Comparison of ENCODE assay signal across 22 cellular contexts in the genomic region with DNA sequence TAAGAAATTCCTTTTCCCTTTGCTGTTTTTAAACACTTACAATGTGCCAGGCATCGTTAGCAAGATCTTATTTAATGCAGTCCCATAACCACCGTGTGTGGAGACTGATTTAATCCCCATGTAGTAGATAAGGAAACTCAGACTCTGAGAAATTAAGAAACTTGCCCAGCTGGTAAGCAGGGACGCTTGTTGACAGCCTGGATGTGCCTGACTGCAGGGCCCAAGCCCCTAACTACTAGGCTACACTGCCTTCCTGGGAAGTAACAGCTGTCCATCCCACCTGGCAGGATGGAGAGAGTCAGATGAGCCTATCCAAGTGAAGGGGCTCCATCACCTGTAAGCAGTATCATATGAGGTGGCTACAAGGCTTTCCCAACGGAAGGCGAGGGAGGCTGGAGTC. TPM values are rescaled to one million over a fixed set of nuclear protein-coding genes. Genes with fewer than 3 reads are reported as not detected.
A peak's percentile ranks its signal among the peaks of the same experiment; 100 is the strongest.
DNase-seq lines count a peak whose midpoint lies in the region; ATAC-seq and TF ChIP-seq lines count a peak whose summit lies in the region.
"Had no signal": no experiment of that assay in that cellular context is flagged by ENCODE, and none has a peak within 500 bp of the region (broad histone marks: within the 10 kb centered on the region; RNA-seq: fewer than 3 reads in every experiment).

No MANE protein-coding gene starts in this region.

- H3K27me3 Mint-ChIP-seq in brain (no peaks in the 10 kb centered on the region), neural crest cell (ENCODE audit: low read depth) (peaks cover 7% of the 10 kb centered on the region)

- H3K27ac Mint-ChIP-seq in brain: peak overlapping the region; percentile 81 to 98 (median 92)
- H3K27ac Mint-ChIP-seq in neural crest cell (ENCODE audit: unreplicated experiment): peak overlapping the region; percentile 98
- H3K27ac Mint-ChIP-seq: CD8-positive, alpha-beta T cell had no signal

- peak overlapping the region in 1 of 5 experiments; percentile 50 for H3K4me3 Mint-ChIP-seq in brain
- H3K4me3 Mint-ChIP-seq in neural crest cell: peak overlapping the region; percentile 79
- H3K4me3 Mint-ChIP-seq: CD8-positive, alpha-beta T cell had no signal

- H3K4me1 Mint-ChIP-seq in brain (peaks cover 89% of the 10 kb centered on the region), neural crest cell (peaks cover 86% of the 10 kb centered on the region)

- ATAC-seq in GM21737 (IDR thresholded peaks at IDR 0.05; ENCODE audit: unreplicated experiment): no peak
- ATAC-seq: CD8-positive, alpha-beta T cell; Right ventricle myocardium inferior had no signal

- DNase-seq in NCI-H2171 treated with DMSO at 0.1 percent for 48 hours (lab: John Stamatoyannopoulos, UW): peak; percentile 13
- no peak for DNase-seq in NCI-H2171 (lab: John Stamatoyannopoulos, UW)
- DNase-seq in neural crest cell (ENCODE audit: low read depth, low spot score): no peak
- DNase-seq in OCI-M2 (lab: John Stamatoyannopoulos, UW; ENCODE audit: unreplicated experiment): no peak
- no peak for DNase-seq in retina
- DNase-seq: 8988T; C1 segment of cervical spinal cord; Calu3; CD8-positive, alpha-beta T cell; Karpas-422; NCI-H1694 treated with DMSO at 0.1 percent for 48 hours; NCI-H2081 treated with DMSO at 0.1 percent for 48 hours; NCI-H2227 treated with DMSO at 0.1 percent for 48 hours; NCI-H510A treated with DMSO at 0.1 percent for 48 hours; OCI-M1 had no signal

- no peak for TF ChIP-seq CTCF in brain (conservative IDR thresholded peaks at IDR 0.05)
- no peak for TF ChIP-seq CTCF in neural crest cell (conservative IDR thresholded peaks at IDR 0.05)

- H3K9me3 Mint-ChIP-seq in brain (peaks cover 0 to 4% (median 0%) of the 10 kb centered on the region in 5 experiments), neural crest cell (no peaks in the 10 kb centered on the region)
- H3K9me3 Mint-ChIP-seq: CD8-positive, alpha-beta T cell had no signal

- H3K36me3 Mint-ChIP-seq in brain (no peaks in the 10 kb centered on the region), neural crest cell (ENCODE audit: low read depth) (no peaks in the 10 kb centered on the region)
- H3K36me3 Mint-ChIP-seq: CD8-positive, alpha-beta T cell had no signal

RNA-seq across cellular contexts. Expression of gene CDK5RAP3, which starts 23.1 kb away (rescaled TPM):
- polyA plus RNA-seq in brain (ENCODE audit: insufficient read depth, low read depth, low replicate concordance): 106 TPM
- total RNA-seq in neural crest cell: 285 and 301 TPM in 2 replicates

RNA-seq across cellular contexts. Expression of gene PRR15L, which starts 36.3 kb away (rescaled TPM):
- 30.5 TPM for polyA plus RNA-seq in brain (ENCODE audit: insufficient read depth, low read depth, low replicate concordance)
- total RNA-seq in neural crest cell: not detected in 2 replicates
- total RNA-seq: CD8-positive, alpha-beta T cell; Daoy; H4; M059J; Right ventricle myocardium inferior; SJSA1 had no signal

RNA-seq across cellular contexts. Expression of gene COPZ2, which starts 43.6 kb away (rescaled TPM):
- polyA plus RNA-seq in brain (ENCODE audit: insufficient read depth, low read depth, low replicate concordance): 7.2 TPM
- total RNA-seq in neural crest cell: 4.0 and 4.1 TPM in 2 replicates

RNA-seq across cellular contexts. Expression of gene PNPO, which starts 52.6 kb away (rescaled TPM):
- polyA plus RNA-seq in brain (ENCODE audit: insufficient read depth, low read depth, low replicate concordance): 24.4 TPM
- total RNA-seq in neural crest cell: 7.1 and 7.5 TPM in 2 replicates

RNA-seq across cellular contexts. Expression of gene NFE2L1, which starts 54.2 kb away (rescaled TPM):
- polyA plus RNA-seq in brain (ENCODE audit: insufficient read depth, low read depth, low replicate concordance): 137 TPM
- 121 and 131 TPM in 2 replicates for total RNA-seq in neural crest cell
